Comparison of ENCODE assay signal across 11 cellular contexts in the genomic region with DNA sequence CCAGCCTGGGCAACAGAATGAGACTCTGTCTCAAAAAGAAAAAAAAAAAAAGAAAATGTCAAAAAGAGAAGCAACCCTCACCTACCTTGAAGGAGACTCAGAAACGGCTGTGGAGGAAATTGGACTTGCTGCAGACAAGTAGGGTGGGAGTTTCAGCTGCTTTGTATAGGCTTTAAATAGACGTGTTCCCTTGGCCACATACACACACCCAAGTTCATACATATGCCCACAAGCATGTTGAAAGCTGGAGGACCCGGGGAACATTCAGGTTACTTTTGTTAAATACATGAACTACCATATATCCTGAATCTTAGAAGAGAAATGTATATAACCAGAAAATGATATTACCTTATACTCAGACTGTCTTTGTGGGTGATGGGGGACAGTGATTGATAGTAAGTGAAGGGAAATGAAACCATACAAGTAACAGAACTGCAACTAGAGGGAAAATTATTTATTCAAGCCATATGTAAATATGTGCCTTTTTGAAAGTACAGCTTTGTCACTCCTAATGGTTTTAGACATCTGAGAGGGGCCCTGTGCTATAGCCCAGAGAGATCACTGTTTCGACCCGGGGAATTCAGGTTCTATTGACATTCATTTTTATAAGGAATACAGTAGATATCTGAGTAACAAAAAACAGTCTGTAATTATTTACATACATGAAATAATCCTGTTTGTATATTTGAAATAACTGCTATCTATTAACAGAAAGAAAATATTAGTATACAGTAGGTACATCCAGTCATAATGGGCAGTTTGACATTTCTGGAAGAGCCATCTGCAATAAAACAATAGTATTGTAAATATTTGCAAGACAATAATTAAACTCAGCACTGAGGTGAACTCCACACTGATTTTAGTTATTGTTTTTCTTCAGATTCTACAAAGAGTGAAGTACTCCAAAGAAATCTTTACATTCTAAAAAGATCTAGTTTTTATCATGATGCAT. TPM values are rescaled to one million over a fixed set of nuclear protein-coding genes. Genes with fewer than 3 reads are reported as not detected.
DNase-seq lines count a peak whose midpoint lies in the region; ATAC-seq and TF ChIP-seq lines count a peak whose summit lies in the region.
"Had no signal": no experiment of that assay in that cellular context is flagged by ENCODE, and none has a peak within 500 bp of the region (broad histone marks: within the 10 kb centered on the region; RNA-seq: fewer than 3 reads in every experiment).

No MANE protein-coding gene starts in this region.

- no peak for DNase-seq in NCI-H1105 treated with DMSO at 0.1 percent for 48 hours (lab: John Stamatoyannopoulos, UW)
- no peak for DNase-seq in MG63
- no peak for DNase-seq in dermis blood vessel endothelial cell
- no peak for DNase-seq in AG08395 (ENCODE audit: low spot score)
- DNase-seq: activated T-cell treated with anti-CD3 and anti-CD28 coated beads, Interleukin-2, amount 50 U/mL, for 24 hours; colonic mucosa; T-cell had no signal

- no peaks in the 10 kb centered on the region for H3K4me1 Mint-ChIP-seq in activated T-helper 17 cell treated with anti-CD3 and anti-CD28 coated beads, Interleukin-2, amount 50 U/mL, for 72 hours

- no peak for TF ChIP-seq POLR2A in GM18505 (IDR thresholded peaks at IDR 0.05; ENCODE audit: borderline replicate concordance, extremely low read depth, insufficient read depth, insufficient read length)

- peaks cover 3% of the 10 kb centered on the region for H3K9me3 Mint-ChIP-seq in activated T-helper 17 cell treated with anti-CD3 and anti-CD28 coated beads, Interleukin-2, amount 50 U/mL, for 72 hours

- H3K27me3 Mint-ChIP-seq in activated T-helper 17 cell treated with anti-CD3 and anti-CD28 coated beads, Interleukin-2, amount 50 U/mL, for 72 hours, result no peaks in the 10 kb centered on the region
- H3K27me3 Mint-ChIP-seq: activated T-cell treated with anti-CD3 and anti-CD28 coated beads, Interleukin-2, amount 50 U/mL, for 24 hours; T-cell had no signal

- no peaks in the 10 kb centered on the region for H3K27me3 ChIP-seq in MG63
- H3K27me3 ChIP-seq: colonic mucosa had no signal

- H3K36me3 ChIP-seq in MG63, result no peaks in the 10 kb centered on the region
- H3K36me3 ChIP-seq: colonic mucosa had no signal

- no peak overlapping the region for H3K4me3 ChIP-seq in MG63
- H3K4me3 ChIP-seq: colonic mucosa had no signal

- H3K4me3 Mint-ChIP-seq in activated T-helper 17 cell treated with anti-CD3 and anti-CD28 coated beads, Interleukin-2, amount 50 U/mL, for 72 hours, result no peak overlapping the region
- H3K4me3 Mint-ChIP-seq: activated T-cell treated with anti-CD3 and anti-CD28 coated beads, Interleukin-2, amount 50 U/mL, for 24 hours; T-cell had no signal

- H3K27ac Mint-ChIP-seq in activated T-helper 17 cell treated with anti-CD3 and anti-CD28 coated beads, Interleukin-2, amount 50 U/mL, for 72 hours, result no peak overlapping the region
- H3K27ac Mint-ChIP-seq: activated T-cell treated with anti-CD3 and anti-CD28 coated beads, Interleukin-2, amount 50 U/mL, for 24 hours; T-cell had no signal

- ATAC-seq in GM18505 (IDR thresholded peaks at IDR 0.05; ENCODE audit: unreplicated experiment) (peak; percentile 87), GM21390 (IDR thresholded peaks at IDR 0.05; ENCODE audit: unreplicated experiment) (peak; percentile 87), HG03103 (IDR thresholded peaks at IDR 0.05; ENCODE audit: low read depth, unreplicated experiment) (peak; percentile 78)
- ATAC-seq in activated T-helper 17 cell treated with anti-CD3 and anti-CD28 coated beads, Interleukin-2, amount 50 U/mL, for 72 hours (replicated peaks), result peak; percentile 56

- peaks cover 2% of the 10 kb centered on the region; the same call in 1 of the 2 replicates for H3K9me3 ChIP-seq in MG63
- H3K9me3 ChIP-seq: colonic mucosa had no signal

- H3K36me3 Mint-ChIP-seq in activated T-helper 17 cell treated with anti-CD3 and anti-CD28 coated beads, Interleukin-2, amount 50 U/mL, for 72 hours (ENCODE audit: low read depth), result no peaks in the 10 kb centered on the region
- H3K36me3 Mint-ChIP-seq: T-cell had no signal

RNA-seq across cellular contexts. Expression of gene TGIF1, which starts 48.0 kb away (rescaled TPM):
- 10 to 100 TPM; 18.6 to 86.1 TPM for total RNA-seq in activated T-helper 17 cell treated with anti-CD3 and anti-CD28 coated beads, Interleukin-2, amount 50 U/mL, for 72 hours
- 28.2 and 43.2 TPM in 2 replicates for total RNA-seq in MG63 (2014; rRNA removed; shearing (Covaris generic); ENCODE audit: low replicate concordance)
- 136 and 195 TPM in 2 replicates for total RNA-seq in dermis blood vessel endothelial cell
